In the genomic region with DNA sequence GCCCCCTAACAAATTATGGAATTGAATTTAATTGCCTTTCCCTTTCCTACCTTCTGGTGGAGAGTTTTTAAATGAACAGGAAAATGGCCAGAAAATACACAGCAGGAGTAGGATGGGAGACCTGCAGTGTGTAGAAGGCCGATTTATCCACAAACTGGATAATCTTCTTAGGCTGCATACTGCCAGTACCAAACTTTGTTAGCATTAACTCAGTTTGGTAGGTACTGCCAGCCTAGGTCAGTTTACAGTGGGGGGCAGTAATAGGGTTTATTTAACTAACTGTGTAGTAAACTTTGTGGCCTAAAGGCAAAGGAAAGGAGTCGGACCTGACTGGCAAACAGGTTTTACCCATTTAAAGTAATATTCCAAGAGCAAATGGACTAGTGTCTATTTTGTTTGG, we compare ENCODE assay signal across 16 cellular contexts. TPM values are rescaled to one million over a fixed set of nuclear protein-coding genes. Genes with fewer than 3 reads are reported as not detected.
DNase-seq lines count a peak whose midpoint lies in the region; ATAC-seq and TF ChIP-seq lines count a peak whose summit lies in the region.
"Had no signal": no experiment of that assay in that cellular context is flagged by ENCODE, and none has a peak within 500 bp of the region (broad histone marks: within the 10 kb centered on the region; RNA-seq: fewer than 3 reads in every experiment).

No MANE protein-coding gene starts in this region.

- CTCF ChIA-PET in MCF 10A (lab: Yijun Ruan, JAX) (interaction anchor here (1.4 kb wide), 1 partner anchor 233 kb away, joined by 3 read pairs; no protein-coding TSS in a partner anchor), mammary epithelial cell (lab: Charles Lee; ENCODE audit: low non-redundant PET) (no interaction called here), Calu3 (lab: Charles Lee) (no interaction called here)

- in situ Hi-C loops in mammary epithelial cell (cut with MboI; ENCODE audit: low sequenced_read_pairs in 2 of 2), result no loop called here

- H3K4me2 ChIP-seq in mammary epithelial cell (ENCODE audit: insufficient read depth, low read depth, low read length) (no peak overlapping the region), OCI-LY1 (ENCODE audit: low read length) (peak overlapping the region; percentile 71)

- TF ChIP-seq CTCF in MCF 10A (IDR thresholded peaks at IDR 0.05; ENCODE audit: unreplicated experiment), result no peak
- no peak for TF ChIP-seq CTCF in mammary epithelial cell (conservative IDR thresholded peaks at IDR 0.05 in 1 of 2, IDR thresholded peaks at IDR 0.05 in 1 of 2; ENCODE audit: extremely low read depth in 1 of 2, insufficient read depth in 1 of 2, low read depth in 1 of 2, low read length in 2 of 2)
- TF ChIP-seq CTCF in OCI-LY1 (IDR thresholded peaks at IDR 0.05; ENCODE audit: low read length), result no peak
- no peak for TF ChIP-seq CTCF in Calu3 (IDR thresholded peaks at IDR 0.05; ENCODE audit: unreplicated experiment)

- no peaks in the 10 kb centered on the region for H3K9me3 Mint-ChIP-seq in MCF 10A (ENCODE audit: unreplicated experiment)
- H3K9me3 Mint-ChIP-seq in activated naive CD8-positive, alpha-beta T cell treated with anti-CD3 and anti-CD28 coated beads, Interleukin-2, amount 50 U/mL, for 24 hours, result no peaks in the 10 kb centered on the region
- H3K9me3 Mint-ChIP-seq in stimulated activated memory B cell treated with anti-CD40 and anti-IgM and Interleukin-4, amounts not matched to agents 10 μg/mL and 1 μg/mL and 100 μg/mL, for 72 hours, result no peaks in the 10 kb centered on the region
- no peaks in the 10 kb centered on the region for H3K9me3 Mint-ChIP-seq in Calu3 (ENCODE audit: low read depth, unreplicated experiment)

- POLR2A ChIA-PET in MCF 10A (lab: Yijun Ruan, JAX), result interaction anchor here (0.7 to 1.3 kb wide), 3 partner anchors 8 to 73 kb away, joined by 3 to 5 read pairs (median 3); no protein-coding TSS in a partner anchor

- ATAC-seq in activated naive CD8-positive, alpha-beta T cell treated with anti-CD3 and anti-CD28 coated beads, Interleukin-2, amount 50 U/mL, for 24 hours, result no peak
- ATAC-seq in stimulated activated memory B cell treated with anti-CD40 and anti-IgM and Interleukin-4, amounts not matched to agents 10 μg/mL and 1 μg/mL and 100 μg/mL, for 72 hours, result no peak
- ATAC-seq: esophagus mucosa, heart right ventricle, left colon, sciatic nerve had no signal

- no peak overlapping the region for H3K27ac ChIP-seq in mammary epithelial cell (ENCODE audit: insufficient read depth, low read depth, low read length)
- peak overlapping the region; percentile 86 for H3K27ac ChIP-seq in OCI-LY1 (ENCODE audit: low read depth, low read length, poor library complexity, severe bottlenecking)
- H3K27ac ChIP-seq: heart right ventricle had no signal

- H3K4me3 Mint-ChIP-seq in MCF 10A (ENCODE audit: unreplicated experiment), result no peak overlapping the region
- H3K4me3 Mint-ChIP-seq in activated naive CD8-positive, alpha-beta T cell treated with anti-CD3 and anti-CD28 coated beads, Interleukin-2, amount 50 U/mL, for 24 hours, result peak overlapping the region; percentile 90
- H3K4me3 Mint-ChIP-seq in stimulated activated memory B cell treated with anti-CD40 and anti-IgM and Interleukin-4, amounts not matched to agents 10 μg/mL and 1 μg/mL and 100 μg/mL, for 72 hours, result peak overlapping the region; percentile 79
- H3K4me3 Mint-ChIP-seq in Calu3 (ENCODE audit: low read depth, unreplicated experiment), result no peak overlapping the region

- 75% methylated on average over 2 of the region's 2 CpGs for WGBS in mammary epithelial cell (ENCODE audit: low coverage, missing lambda C conversion rate)

- no peak overlapping the region for H3K9ac ChIP-seq in mammary epithelial cell (ENCODE audit: insufficient read depth, low read length)
- peak overlapping the region; percentile 69 for H3K9ac ChIP-seq in OCI-LY1 (ENCODE audit: low read length)

- H3K27me3 Mint-ChIP-seq in MCF 10A (ENCODE audit: insufficient read depth, unreplicated experiment), result no peaks in the 10 kb centered on the region
- H3K27me3 Mint-ChIP-seq in activated naive CD8-positive, alpha-beta T cell treated with anti-CD3 and anti-CD28 coated beads, Interleukin-2, amount 50 U/mL, for 24 hours, result no peaks in the 10 kb centered on the region
- no peaks in the 10 kb centered on the region for H3K27me3 Mint-ChIP-seq in stimulated activated memory B cell treated with anti-CD40 and anti-IgM and Interleukin-4, amounts not matched to agents 10 μg/mL and 1 μg/mL and 100 μg/mL, for 72 hours
- H3K27me3 Mint-ChIP-seq in Calu3 (ENCODE audit: unreplicated experiment), result no peaks in the 10 kb centered on the region

- no peaks in the 10 kb centered on the region for H3K27me3 ChIP-seq in mammary epithelial cell (ENCODE audit: insufficient read depth, low read length)
- H3K27me3 ChIP-seq in OCI-LY1 (ENCODE audit: insufficient read depth, low read length), result no peaks in the 10 kb centered on the region
- H3K27me3 ChIP-seq: heart right ventricle had no signal

- no peak overlapping the region for H2AFZ ChIP-seq in mammary epithelial cell (ENCODE audit: low read depth, low read length)
- no peak overlapping the region for H2AFZ ChIP-seq in OCI-LY1 (ENCODE audit: low read length)

- intact Hi-C loops in MCF 10A (cut with micrococcal nuclease) (no loop called here), mammary epithelial cell (cut with micrococcal nuclease) (no loop called here), Calu3 (cut with micrococcal nuclease; ENCODE audit: unreplicated experiment) (no loop called here)

- peaks cover 3% of the 10 kb centered on the region for H3K4me1 ChIP-seq in mammary epithelial cell (ENCODE audit: insufficient read depth, low read length)
- peaks cover 63% of the 10 kb centered on the region for H3K4me1 ChIP-seq in OCI-LY1 (ENCODE audit: insufficient read depth, low read length, severe bottlenecking)

- no peaks in the 10 kb centered on the region for H3K9me2 ChIP-seq in OCI-LY1 (ENCODE audit: low read depth, low read length)

- H3K27ac Mint-ChIP-seq in MCF 10A (ENCODE audit: low read depth, unreplicated experiment) (peak overlapping the region; percentile 81), Calu3 (ENCODE audit: unreplicated experiment) (no peak overlapping the region)
- H3K27ac Mint-ChIP-seq in activated naive CD8-positive, alpha-beta T cell treated with anti-CD3 and anti-CD28 coated beads, Interleukin-2, amount 50 U/mL, for 24 hours, result peak overlapping the region; percentile 96
- H3K27ac Mint-ChIP-seq in stimulated activated memory B cell treated with anti-CD40 and anti-IgM and Interleukin-4, amounts not matched to agents 10 μg/mL and 1 μg/mL and 100 μg/mL, for 72 hours, result peak overlapping the region; percentile 73

- H3K36me3 Mint-ChIP-seq in MCF 10A (ENCODE audit: insufficient read depth, unreplicated experiment), result peaks cover 18% of the 10 kb centered on the region
- peaks cover 34% of the 10 kb centered on the region for H3K36me3 Mint-ChIP-seq in activated naive CD8-positive, alpha-beta T cell treated with anti-CD3 and anti-CD28 coated beads, Interleukin-2, amount 50 U/mL, for 24 hours (ENCODE audit: low read depth)
- peaks cover 49% of the 10 kb centered on the region for H3K36me3 Mint-ChIP-seq in stimulated activated memory B cell treated with anti-CD40 and anti-IgM and Interleukin-4, amounts not matched to agents 10 μg/mL and 1 μg/mL and 100 μg/mL, for 72 hours
- peaks cover 26% of the 10 kb centered on the region for H3K36me3 Mint-ChIP-seq in Calu3 (ENCODE audit: insufficient read depth, unreplicated experiment)

- H3K79me2 ChIP-seq in mammary epithelial cell (ENCODE audit: insufficient read depth, low read length), result peaks cover 92% of the 10 kb centered on the region
- H3K79me2 ChIP-seq in OCI-LY1 (ENCODE audit: insufficient read depth, low read length), result peaks cover 96% of the 10 kb centered on the region

- H3K9me3 ChIP-seq in mammary epithelial cell (replicated peaks; ENCODE audit: insufficient read depth, low read length) (no peaks in the 10 kb centered on the region), OCI-LY1 (ENCODE audit: low read length) (no peaks in the 10 kb centered on the region)
- H3K9me3 ChIP-seq: heart right ventricle had no signal

- dilution Hi-C loops in mammary epithelial cell (cut with HindIII; ENCODE audit: low sequenced_read_pairs), result loop anchor here (5.0 kb wide), 1 partner anchor 109 kb away; no protein-coding TSS in a partner anchor

- H3K4me1 Mint-ChIP-seq in MCF 10A (ENCODE audit: insufficient read depth, unreplicated experiment) (peaks cover 29% of the 10 kb centered on the region), Calu3 (ENCODE audit: low read depth, unreplicated experiment) (peaks cover 37% of the 10 kb centered on the region)
- peaks cover 82% of the 10 kb centered on the region for H3K4me1 Mint-ChIP-seq in activated naive CD8-positive, alpha-beta T cell treated with anti-CD3 and anti-CD28 coated beads, Interleukin-2, amount 50 U/mL, for 24 hours
- H3K4me1 Mint-ChIP-seq in stimulated activated memory B cell treated with anti-CD40 and anti-IgM and Interleukin-4, amounts not matched to agents 10 μg/mL and 1 μg/mL and 100 μg/mL, for 72 hours, result peaks cover 57% of the 10 kb centered on the region

- H3K4me3 ChIP-seq in mammary epithelial cell (replicated peaks in 1 of 3; ENCODE audit: insufficient read depth in 1 of 3, low read depth in 2 of 3, low read length in 3 of 3) (no peak overlapping the region), OCI-LY1 (ENCODE audit: low read depth, low read length, poor library complexity, severe bottlenecking) (peak overlapping the region; percentile 78)
- H3K4me3 ChIP-seq: heart right ventricle had no signal

- DNase-seq in MCF 10A (ENCODE audit: unreplicated experiment) (no peak), mammary epithelial cell (no peak), occipital lobe (lab: John Stamatoyannopoulos, UW) (no peak), Calu3 (no peak)
- no peak for DNase-seq in activated naive CD8-positive, alpha-beta T cell treated with anti-CD3 and anti-CD28 coated beads, Interleukin-2, amount 50 U/mL, for 24 hours
- DNase-seq in stimulated activated CD4-positive, alpha-beta T cell treated with anti-CD3 and anti-CD28 coated beads, Interleukin-2, amount 100 ng/mL, for 24 hours, result no peak
- DNase-seq: activated CD4-positive, alpha-beta T cell treated with anti-CD3 and anti-CD28 coated beads, Interleukin-2, amount 50 U/mL, for 48 hours; heart right ventricle; left colon; NCI-H2107; stimulated activated CD4-positive, alpha-beta T cell treated with anti-CD3 and anti-CD28 coated beads, Interleukin-4, amount 100 ng/mL, for 4 hours; stimulated activated naive CD4-positive, alpha-beta T cell treated with Interleukin-2 at 50 U/mL for 16 hours had no signal

- BruUV-seq in MCF 10A (replicated peaks; lab: Mats Ljungman, UMichigan), result no TSS peak
- no TSS peak for BruUV-seq in mammary epithelial cell (replicated peaks; lab: Mats Ljungman, UMichigan)
- no TSS peak for BruUV-seq in Calu3 (replicated peaks; lab: Mats Ljungman, UMichigan)

- no peaks in the 10 kb centered on the region for H3K36me3 ChIP-seq in mammary epithelial cell (ENCODE audit: insufficient read depth, low read length)
- peaks cover 52% of the 10 kb centered on the region for H3K36me3 ChIP-seq in OCI-LY1 (ENCODE audit: insufficient read depth, low read length)

- no peaks in the 10 kb centered on the region for H3F3A ChIP-seq in OCI-LY1 (ENCODE audit: insufficient read depth, low read length)

- H4K20me1 ChIP-seq in mammary epithelial cell (ENCODE audit: insufficient read depth, low read length) (no peaks in the 10 kb centered on the region), OCI-LY1 (ENCODE audit: insufficient read depth, low read length) (no peaks in the 10 kb centered on the region)

RNA-seq across cellular contexts. Expression of gene NCOA3, which starts 4.6 kb away (rescaled TPM):
- total RNA-seq in MCF 10A (2022) (61.4 and 68.6 TPM in 2 replicates), mammary epithelial cell (10 to 100 TPM; 26.7 to 29.6 TPM), occipital lobe (53.2 TPM), Calu3 (2022) (60.3 and 63.8 TPM in 2 replicates)
- 15.5 TPM for polyA plus RNA-seq in mammary epithelial cell
- 39.6 TPM for polyA minus RNA-seq in mammary epithelial cell

Comparison
In these comparisons a context has a peak if more than half of its experiments do, and no peak if none do; other contexts are left out.
1. H3K4me3 Mint-ChIP-seq: peak in activated naive CD8-positive, alpha-beta T cell treated with anti-CD3 and anti-CD28 coated beads, Interleukin-2, amount 50 U/mL, for 24 hours (single experiment) and stimulated activated memory B cell treated with anti-CD40 and anti-IgM and Interleukin-4, amounts not matched to agents 10 μg/mL and 1 μg/mL and 100 μg/mL, for 72 hours (single experiment); none in MCF 10A (single experiment) and Calu3 (single experiment).